2 cellular contexts compared by ENCODE assay signal in the genomic region with DNA sequence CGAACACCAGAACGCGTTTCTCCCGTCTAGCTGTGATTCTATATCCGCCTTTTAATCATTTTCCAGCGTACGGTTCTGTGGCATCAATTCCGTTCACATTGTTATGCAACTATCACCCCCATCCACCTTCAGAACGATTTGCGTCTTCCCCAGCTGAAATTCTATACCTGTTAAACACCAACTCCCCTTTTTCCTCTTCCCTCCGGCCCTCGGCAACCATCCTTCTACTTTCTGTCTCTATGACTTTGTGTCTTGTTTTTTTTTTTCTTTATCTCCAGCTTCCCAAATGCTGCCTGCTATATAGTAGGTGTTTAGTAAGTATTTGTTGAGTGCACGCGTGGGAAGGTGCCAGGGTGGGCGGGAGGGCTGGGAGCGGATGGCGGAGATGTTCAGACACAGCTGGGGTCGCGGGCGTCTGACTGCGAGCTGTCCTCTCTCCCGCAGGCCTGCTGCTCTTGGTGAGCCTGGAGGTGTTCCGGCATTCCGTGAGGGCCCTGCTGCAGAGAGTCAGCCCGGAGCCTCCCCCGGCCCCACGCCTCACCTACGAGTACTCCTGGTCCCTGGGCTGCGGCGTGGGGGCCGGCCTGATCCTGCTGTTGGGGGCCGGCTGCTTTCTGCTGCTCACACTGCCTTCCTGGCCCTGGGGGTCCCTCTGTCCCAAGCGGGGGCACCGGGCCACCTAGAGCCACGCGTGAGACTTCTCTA.
TF ChIP-seq lines count a peak whose summit lies in the region.

No MANE protein-coding gene starts in this region.

TF ChIP-seq in HEK293T, 16 proteins besides CTCF, POLR2A, EP300 and RAD21:
- no peak for TF ChIP-seq ZNF384 (IDR thresholded peaks at IDR 0.05)
- no peak for TF ChIP-seq FOXA1 (IDR thresholded peaks at IDR 0.05)
- TF ChIP-seq ARNT (IDR thresholded peaks at IDR 0.05), result no peak
- TF ChIP-seq LEF1 (IDR thresholded peaks at IDR 0.05; ENCODE audit: borderline replicate concordance), result no peak
- no peak for TF ChIP-seq SP1 (IDR thresholded peaks at IDR 0.05)
- TF ChIP-seq FOXK2 (IDR thresholded peaks at IDR 0.05), result no peak
- TF ChIP-seq L3MBTL2 (conservative IDR thresholded peaks at IDR 0.05), result no peak
- no peak for TF ChIP-seq HDGF (IDR thresholded peaks at IDR 0.05; ENCODE audit: borderline replicate concordance)
- no peak for TF ChIP-seq FOXM1 (IDR thresholded peaks at IDR 0.05; ENCODE audit: borderline replicate concordance)

TF ChIP-seq in H1, 55 proteins besides CTCF, POLR2A, EP300 and RAD21:
- TF ChIP-seq ZNF274 (IDR thresholded peaks at IDR 0.05; ENCODE audit: borderline replicate concordance, extremely low read depth, low read length), result no peak
- TF ChIP-seq, protein P1, sequence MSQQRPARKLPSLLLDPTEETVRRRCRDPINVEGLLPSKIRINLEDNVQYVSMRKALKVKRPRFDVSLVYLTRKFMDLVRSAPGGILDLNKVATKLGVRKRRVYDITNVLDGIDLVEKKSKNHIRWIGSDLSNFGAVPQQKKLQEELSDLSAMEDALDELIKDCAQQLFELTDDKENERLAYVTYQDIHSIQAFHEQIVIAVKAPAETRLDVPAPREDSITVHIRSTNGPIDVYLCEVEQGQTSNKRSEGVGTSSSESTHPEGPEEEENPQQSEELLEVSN (IDR thresholded peaks at IDR 0.05), result no peak
- TF ChIP-seq NANOG (IDR thresholded peaks at IDR 0.05; ENCODE audit: insufficient read depth, low read depth, low read length, poor library complexity, severe bottlenecking), result no peak
- TF ChIP-seq CBX8 (IDR thresholded peaks at IDR 0.05; ENCODE audit: borderline replicate concordance, low read depth, low read length), result no peak
- TF ChIP-seq EZH2 (IDR thresholded peaks at IDR 0.05; ENCODE audit: low read depth, low read length, severe bottlenecking), result no peak
- TF ChIP-seq KDM1A (IDR thresholded peaks at IDR 0.05; ENCODE audit: borderline replicate concordance, low read length), result no peak
- TF ChIP-seq POLR2AphosphoS5 (IDR thresholded peaks at IDR 0.05; ENCODE audit: low read depth, low read length), result no peak
- TF ChIP-seq SIN3A (conservative IDR thresholded peaks at IDR 0.05 in 1 of 2, IDR thresholded peaks at IDR 0.05 in 1 of 2; ENCODE audit: low read depth in 1 of 2, low read length in 2 of 2), result no peak
- TF ChIP-seq SP2 (IDR thresholded peaks at IDR 0.05; ENCODE audit: low read length), result no peak
- TF ChIP-seq TAF1 (IDR thresholded peaks at IDR 0.05; ENCODE audit: low read depth, low read length), result no peak
- no peak for TF ChIP-seq HDAC6 (IDR thresholded peaks at IDR 0.05; ENCODE audit: low read depth, low read length)
